In the genomic region with DNA sequence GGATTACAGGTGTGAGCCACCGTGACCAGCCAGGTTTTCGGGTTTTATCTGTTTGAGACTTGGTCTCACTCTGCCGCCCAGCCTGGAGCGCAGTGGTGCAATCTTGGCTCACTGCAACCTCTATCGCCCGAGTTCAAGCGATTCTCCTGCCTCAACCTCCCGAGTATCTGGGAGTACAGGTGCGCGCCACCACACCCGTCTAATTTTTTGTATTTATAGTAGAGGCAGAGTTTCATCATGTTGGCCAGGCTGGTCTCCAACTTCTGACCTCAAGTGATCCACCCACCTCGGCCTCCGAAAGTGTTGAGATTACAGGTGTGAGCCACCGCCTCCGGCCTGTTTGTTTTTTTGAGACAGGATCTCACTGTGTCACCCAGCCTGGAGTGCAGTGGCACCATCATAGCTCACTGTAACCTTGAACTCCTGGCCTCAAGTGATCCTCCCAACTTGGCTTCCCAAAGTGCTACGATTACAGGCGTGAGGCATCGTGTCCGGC, we compare ENCODE assay signal across 8 cellular contexts. TPM values are rescaled to one million over a fixed set of nuclear protein-coding genes. Genes with fewer than 3 reads are reported as not detected.
DNase-seq lines count a peak whose midpoint lies in the region; ATAC-seq and TF ChIP-seq lines count a peak whose summit lies in the region.
"Not testable (repeated sequence)": the region's sequence is repeated elsewhere in the genome, so short reads cannot be mapped to it uniquely, and the experiment has no call there.

No MANE protein-coding gene starts in this region.

- BruUV-seq in MCF 10A (replicated peaks; lab: Mats Ljungman, UMichigan), result not testable (repeated sequence)

- peaks cover 30 to 60% (median 32%) of the 10 kb centered on the region in 3 donors for H3K4me1 Mint-ChIP-seq in CD8-positive, alpha-beta memory T cell
- peaks cover 60% of the 10 kb centered on the region for H3K4me1 Mint-ChIP-seq in activated CD4-positive, alpha-beta T cell treated with anti-CD3 and anti-CD28 coated beads, Interleukin-2, amount 10 ng/mL, durations not matched to agents 7 days and 5 days
- H3K4me1 Mint-ChIP-seq in MCF 10A (ENCODE audit: insufficient read depth, unreplicated experiment), result not testable (repeated sequence)
- peaks cover 22% of the 10 kb centered on the region for H3K4me1 Mint-ChIP-seq in memory B cell

- POLR2A ChIA-PET in CD8-positive, alpha-beta memory T cell (lab: Charles Lee), result interaction anchor here (0.7 to 3.6 kb wide), 7 partner anchors 9 to 36 kb away, joined by 3 to 39 read pairs (median 12); a partner anchor contains a TSS
- POLR2A ChIA-PET in activated CD4-positive, alpha-beta T cell treated with anti-CD3 and anti-CD28 coated beads, Interleukin-2, amount 10 ng/mL, durations not matched to agents 7 days and 5 days (lab: Charles Lee), result interaction anchor here (1.2 kb wide), 1 partner anchor 22 kb away, joined by 4 read pairs; no protein-coding TSS in a partner anchor
- POLR2A ChIA-PET in MCF 10A (lab: Yijun Ruan, JAX), result interaction anchor here (0.6 to 2.9 kb wide), 8 partner anchors 16 to 56 kb away, joined by 3 to 32 read pairs (median 10); a partner anchor contains a TSS

- not testable (repeated sequence) for TF ChIP-seq CTCF in LNCaP clone FGC (IDR thresholded peaks at IDR 0.05; ENCODE audit: control insufficient read depth, extremely low read depth, insufficient read depth); MCF 10A (IDR thresholded peaks at IDR 0.05; ENCODE audit: unreplicated experiment); fibroblast of pulmonary artery (IDR thresholded peaks at IDR 0.05; ENCODE audit: low read length, missing control alignments); prostate gland (IDR thresholded peaks at IDR 0.05); thyroid gland (IDR thresholded peaks at IDR 0.05)

- H3K27ac ChIP-seq in CD8-positive, alpha-beta memory T cell (ENCODE audit: low read depth, low read length), result peak overlapping the region; percentile 91
- H3K27ac ChIP-seq in prostate gland (peak overlapping the region; percentile 86 to 88), thyroid gland (peak overlapping the region; percentile 31 to 90 (median 82))

- H3K27me3 ChIP-seq in CD8-positive, alpha-beta memory T cell (ENCODE audit: insufficient read depth, low read length, poor library complexity, severe bottlenecking); prostate gland (replicated peaks; ENCODE audit: insufficient read depth); thyroid gland: not testable (repeated sequence)

- peak overlapping the region; percentile 94 to 100 (median 99) for H3K4me3 Mint-ChIP-seq in CD8-positive, alpha-beta memory T cell
- H3K4me3 Mint-ChIP-seq in activated CD4-positive, alpha-beta T cell treated with anti-CD3 and anti-CD28 coated beads, Interleukin-2, amount 10 ng/mL, durations not matched to agents 7 days and 5 days, result peak overlapping the region; percentile 95
- peak overlapping the region; percentile 96 for H3K4me3 Mint-ChIP-seq in MCF 10A (ENCODE audit: unreplicated experiment)
- peak overlapping the region; percentile 97 for H3K4me3 Mint-ChIP-seq in memory B cell

- not testable (repeated sequence) for H3K9me3 Mint-ChIP-seq in CD8-positive, alpha-beta memory T cell; activated CD4-positive, alpha-beta T cell treated with anti-CD3 and anti-CD28 coated beads, Interleukin-2, amount 10 ng/mL, durations not matched to agents 7 days and 5 days; MCF 10A (ENCODE audit: unreplicated experiment); memory B cell

- H3K36me3 Mint-ChIP-seq in CD8-positive, alpha-beta memory T cell, result peaks cover 0 to 25% (median 2%) of the 10 kb centered on the region in 3 donors
- H3K36me3 Mint-ChIP-seq in activated CD4-positive, alpha-beta T cell treated with anti-CD3 and anti-CD28 coated beads, Interleukin-2, amount 10 ng/mL, durations not matched to agents 7 days and 5 days (ENCODE audit: low read depth), result peaks cover 16% of the 10 kb centered on the region
- H3K36me3 Mint-ChIP-seq in MCF 10A (ENCODE audit: insufficient read depth, unreplicated experiment), result peaks cover 34% of the 10 kb centered on the region
- H3K36me3 Mint-ChIP-seq in memory B cell, result not testable (repeated sequence)

- H3K27me3 Mint-ChIP-seq in CD8-positive, alpha-beta memory T cell; activated CD4-positive, alpha-beta T cell treated with anti-CD3 and anti-CD28 coated beads, Interleukin-2, amount 10 ng/mL, durations not matched to agents 7 days and 5 days; MCF 10A (ENCODE audit: insufficient read depth, unreplicated experiment); memory B cell: not testable (repeated sequence)

- peak overlapping the region; percentile 76 for H3K4me3 ChIP-seq in CD8-positive, alpha-beta memory T cell (ENCODE audit: low read length)
- peak overlapping the region; percentile 74 for H3K4me3 ChIP-seq in LNCaP clone FGC (ENCODE audit: low read depth, low read length)
- H3K4me3 ChIP-seq in fibroblast of pulmonary artery (replicated peaks; ENCODE audit: low read depth, low read length), result peak overlapping the region; percentile 98
- peak overlapping the region; percentile 77 to 86 for H3K4me3 ChIP-seq in prostate gland
- H3K4me3 ChIP-seq in thyroid gland (replicated peaks in 1 of 3), result peak overlapping the region in 2 of 3 donors; percentile 24 to 73

- ATAC-seq in memory B cell (ENCODE audit: low read depth), result not testable (repeated sequence)

- not testable (repeated sequence) for H3K9me3 ChIP-seq in CD8-positive, alpha-beta memory T cell (ENCODE audit: low read length); prostate gland; thyroid gland

- CTCF ChIA-PET in CD8-positive, alpha-beta memory T cell (lab: Charles Lee), result interaction anchor here (1.0 to 2.8 kb wide), 5 partner anchors 10 to 42 kb away, joined by 3 to 18 read pairs (median 8); a partner anchor contains a TSS
- CTCF ChIA-PET in activated CD4-positive, alpha-beta T cell treated with anti-CD3 and anti-CD28 coated beads, Interleukin-2, amount 10 ng/mL, durations not matched to agents 7 days and 5 days (lab: Charles Lee), result interaction anchor here (1.0 to 2.6 kb wide), 4 partner anchors 11 to 41 kb away, joined by 3 to 14 read pairs (median 4); a partner anchor contains a TSS
- CTCF ChIA-PET in MCF 10A (lab: Yijun Ruan, JAX), result interaction anchor here (1.4 to 2.1 kb wide), 2 partner anchors 26 to 40 kb away, joined by 5 to 8 read pairs; a partner anchor contains a TSS

- not testable (repeated sequence) for TF ChIP-seq POLR2A in prostate gland (IDR thresholded peaks at IDR 0.05); thyroid gland (IDR thresholded peaks at IDR 0.05)

- WGBS in prostate gland, result 75% methylated on average over 19 of the region's 19 CpGs
- 75 to 79% methylated on average over 19 of the region's 19 CpGs for WGBS in thyroid gland, 2 donors

- H3K4me1 ChIP-seq in CD8-positive, alpha-beta memory T cell (ENCODE audit: insufficient read depth, low read length), result peaks cover 30% of the 10 kb centered on the region
- H3K4me1 ChIP-seq in prostate gland (replicated peaks) (peaks cover 10% of the 10 kb centered on the region), thyroid gland (peaks cover 7 to 20% of the 10 kb centered on the region in 2 donors)

- H3K27ac Mint-ChIP-seq in CD8-positive, alpha-beta memory T cell, result peak overlapping the region; percentile 93 to 99 (median 98)
- peak overlapping the region; percentile 94 for H3K27ac Mint-ChIP-seq in activated CD4-positive, alpha-beta T cell treated with anti-CD3 and anti-CD28 coated beads, Interleukin-2, amount 10 ng/mL, durations not matched to agents 7 days and 5 days
- H3K27ac Mint-ChIP-seq in MCF 10A (ENCODE audit: low read depth, unreplicated experiment), result peak overlapping the region; percentile 92
- not testable (repeated sequence) for H3K27ac Mint-ChIP-seq in memory B cell

- not testable (repeated sequence) for DNase-seq in CD8-positive, alpha-beta memory T cell; LNCaP clone FGC (ENCODE audit: low read depth); activated CD4-positive, alpha-beta T cell treated with anti-CD3 and anti-CD28 coated beads, Interleukin-2, amount 10 ng/mL, durations not matched to agents 7 days and 5 days; MCF 10A (ENCODE audit: unreplicated experiment); fibroblast of pulmonary artery (ENCODE audit: low read depth); memory B cell (ENCODE audit: low spot score in 2 of 2); prostate gland (ENCODE audit: low spot score); thyroid gland

- H3K36me3 ChIP-seq in CD8-positive, alpha-beta memory T cell (ENCODE audit: insufficient read depth, low read length); prostate gland; thyroid gland: not testable (repeated sequence)

- intact Hi-C loops in MCF 10A (cut with micrococcal nuclease); prostate gland (cut with DNase I); thyroid gland (cut with DNase I): not testable (repeated sequence)

RNA-seq across cellular contexts. Expression of a gene that starts 0.9 kb away (rescaled TPM):
- total RNA-seq in CD8-positive, alpha-beta memory T cell, result 10 to 100 TPM; 86.0 to 88.4 TPM
- polyA plus RNA-seq in CD8-positive, alpha-beta memory T cell, result 54.0 TPM
- total RNA-seq in activated CD4-positive, alpha-beta T cell treated with anti-CD3 and anti-CD28 coated beads, Interleukin-2, amount 10 ng/mL, durations not matched to agents 7 days and 5 days, result 10 to 100 TPM; 57.5 to 68.1 TPM
- total RNA-seq in MCF 10A (2022), result 49.8 and 60.1 TPM in 2 replicates
- 10 to 100 TPM; 54.5 to 72.9 TPM for total RNA-seq in prostate gland
- 100 to 1,000 TPM in 1 of 4 donors, 10 to 100 TPM in 3; 44.1 to 102 (median 62.2) TPM for total RNA-seq in thyroid gland

RNA-seq across cellular contexts. Expression of a gene that starts 10.1 kb away (rescaled TPM):
- total RNA-seq in CD8-positive, alpha-beta memory T cell, result 100 to 1,000 TPM; 145 to 163 TPM
- polyA plus RNA-seq in CD8-positive, alpha-beta memory T cell, result 1,075 TPM
- total RNA-seq in activated CD4-positive, alpha-beta T cell treated with anti-CD3 and anti-CD28 coated beads, Interleukin-2, amount 10 ng/mL, durations not matched to agents 7 days and 5 days, result 100 to 1,000 TPM; 328 to 389 TPM
- 0.54 and 0.86 TPM in 2 replicates for total RNA-seq in MCF 10A (2022)
- total RNA-seq in prostate gland, result 1 to 10 TPM; 2.9 to 5.9 TPM
- total RNA-seq in thyroid gland, result 1 to 10 TPM; 5.6 to 7.2 (median 6.4) TPM

RNA-seq across cellular contexts. Expression of a gene that starts 11.9 kb away (rescaled TPM):
- 1 to 10 TPM; 2.0 to 2.7 TPM for total RNA-seq in CD8-positive, alpha-beta memory T cell
- polyA plus RNA-seq in CD8-positive, alpha-beta memory T cell, result 1.8 TPM
- total RNA-seq in activated CD4-positive, alpha-beta T cell treated with anti-CD3 and anti-CD28 coated beads, Interleukin-2, amount 10 ng/mL, durations not matched to agents 7 days and 5 days, result 1 to 10 TPM; 1.2 to 1.9 TPM
- total RNA-seq in MCF 10A (2022) (0.07 TPM in 1 of 2 replicates, not detected in the other), prostate gland (1 to 10 TPM in 1 of 2 donors, under 1 TPM in 1; 0.91 to 1.0 TPM), thyroid gland (1 to 10 TPM; 3.8 to 9.8 (median 5.9) TPM)

RNA-seq across cellular contexts. Expression of a gene that starts 15.9 kb away (rescaled TPM):
- 10 to 100 TPM; 90.3 to 92.8 TPM for total RNA-seq in CD8-positive, alpha-beta memory T cell
- polyA plus RNA-seq in CD8-positive, alpha-beta memory T cell, result 12.2 TPM
- 100 to 1,000 TPM; 191 to 252 TPM for total RNA-seq in activated CD4-positive, alpha-beta T cell treated with anti-CD3 and anti-CD28 coated beads, Interleukin-2, amount 10 ng/mL, durations not matched to agents 7 days and 5 days
- 44.9 and 59.8 TPM in 2 replicates for total RNA-seq in MCF 10A (2022)
- 100 to 1,000 TPM; 106 to 184 TPM for total RNA-seq in prostate gland
- 100 to 1,000 TPM in 1 of 4 donors, 10 to 100 TPM in 3; 73.9 to 102 (median 81.3) TPM for total RNA-seq in thyroid gland

RNA-seq across cellular contexts. Expression of a gene that starts 23.5 kb away (rescaled TPM):
- total RNA-seq in CD8-positive, alpha-beta memory T cell, result 100 to 1,000 TPM; 102 to 105 TPM
- polyA plus RNA-seq in CD8-positive, alpha-beta memory T cell, result 331 TPM
- total RNA-seq in activated CD4-positive, alpha-beta T cell treated with anti-CD3 and anti-CD28 coated beads, Interleukin-2, amount 10 ng/mL, durations not matched to agents 7 days and 5 days, result 100 to 1,000 TPM; 256 to 323 TPM
- total RNA-seq in MCF 10A (2022), result not detected in 2 replicates
- 1 to 10 TPM; 3.7 to 6.5 TPM for total RNA-seq in prostate gland
- total RNA-seq in thyroid gland, result 10 to 100 TPM in 2 of 4 donors, 1 to 10 TPM in 2; 8.8 to 16.0 (median 11.6) TPM

Comparison
In these comparisons a context has a peak if more than half of its experiments do, and no peak if none do; other contexts are left out.
1. RNA of a gene that starts 10.1 kb away (total RNA-seq): 328 to 389 TPM in activated CD4-positive, alpha-beta T cell treated with anti-CD3 and anti-CD28 coated beads, Interleukin-2, amount 10 ng/mL, durations not matched to agents 7 days and 5 days and 145 to 163 TPM in CD8-positive, alpha-beta memory T cell; 5.6 to 7.2 TPM in thyroid gland, 2.9 to 5.9 TPM in prostate gland and 0.54 to 0.86 TPM in MCF 10A; every median in the first group is over 10 times any median in the second.
2. Peak in every context shown above with its lines, with median percentiles within 50 percentile points of each other: H3K27ac ChIP-seq, H3K4me3 ChIP-seq and H3K4me3 Mint-ChIP-seq.